ENCODE assay signal across 23 cellular contexts in the genomic region with DNA sequence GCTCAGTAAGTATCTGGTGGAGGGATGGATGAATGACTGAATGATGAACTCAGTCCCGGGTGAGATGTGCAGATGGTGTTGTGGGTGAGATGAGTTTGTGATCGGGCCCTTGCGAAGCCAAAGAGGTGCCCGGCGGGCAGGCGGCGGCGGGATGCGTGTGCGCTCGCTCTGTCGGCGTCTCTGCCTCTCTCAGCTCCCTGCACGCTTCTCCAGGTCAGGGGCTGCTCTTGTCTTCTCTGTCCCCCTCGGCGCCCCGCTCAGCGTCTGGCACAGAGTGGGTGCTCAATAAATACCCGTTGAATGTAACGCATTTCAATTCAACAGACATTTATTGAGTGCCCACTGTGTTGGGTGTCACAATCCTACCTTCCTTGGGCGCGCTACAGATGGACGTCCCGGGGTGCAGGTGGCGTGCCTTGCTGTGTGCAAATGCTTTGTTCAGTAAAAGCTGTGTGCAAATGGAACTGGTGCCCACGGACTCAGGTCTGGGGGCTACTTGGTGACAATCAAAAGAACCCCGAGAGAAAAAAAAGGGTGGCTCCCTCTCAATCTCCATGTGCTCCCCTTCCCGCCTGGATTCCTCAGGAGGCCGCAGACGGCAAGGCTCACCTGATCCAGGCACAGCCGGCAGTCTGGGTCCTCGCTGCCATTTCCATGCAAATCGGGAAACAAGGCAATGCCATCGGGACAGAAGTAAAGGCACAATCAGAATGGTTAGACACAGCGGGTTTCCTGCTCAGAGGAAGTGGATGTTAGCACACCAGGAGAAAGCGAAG.
"Had no signal": no experiment of that assay in that cellular context is flagged by ENCODE, and none has a peak within 500 bp of the region (broad histone marks: within the 10 kb centered on the region; RNA-seq: fewer than 3 reads in every experiment).

No MANE protein-coding gene starts in this region.

- H3K9me3 ChIP-seq: lower lobe of right lung, psoas muscle, right atrium auricular region, right lobe of liver, suprapubic skin, thoracic aorta, tibial artery, upper lobe of right lung had no signal

- H2AFZ ChIP-seq: hepatocyte, parathyroid adenoma had no signal

- H3K4me2 ChIP-seq: hepatocyte, smooth muscle cell had no signal

- H3K27me3 ChIP-seq: hepatocyte, right atrium auricular region, right lobe of liver, suprapubic skin, tibial artery, upper lobe of right lung had no signal

- H3K79me2 ChIP-seq: hepatocyte, parathyroid adenoma had no signal

- H3K27ac ChIP-seq: hepatocyte, lower lobe of right lung, parathyroid adenoma, psoas muscle, right atrium auricular region, right lobe of liver, suprapubic skin, thoracic aorta, tibial artery, upper lobe of right lung had no signal

- H3K4me1 ChIP-seq: lower lobe of right lung, parathyroid adenoma, right atrium auricular region, right lobe of liver, suprapubic skin, tibial artery, upper lobe of right lung had no signal

- H3K9ac ChIP-seq: parathyroid adenoma had no signal

- ATAC-seq: lower lobe of right lung; naive thymus-derived CD8-positive, alpha-beta T cell; right lobe of liver; stimulated activated memory B cell treated with anti-CD40 and anti-IgM and Interleukin-4, amounts not matched to agents 10 μg/mL and 1 μg/mL and 100 μg/mL, for 72 hours; upper lobe of right lung had no signal

- H3K36me3 ChIP-seq: lower lobe of right lung, right atrium auricular region, right lobe of liver, upper lobe of right lung had no signal

- H3K4me3 ChIP-seq: hepatocyte, lower lobe of right lung, psoas muscle, right atrium auricular region, right lobe of liver, smooth muscle cell, suprapubic skin, thoracic aorta, tibial artery, upper lobe of right lung had no signal

- DNase-seq: islet precursor cell; lower lobe of right lung; mammary epithelial cell; mesenchymal stem cell; nucleus accumbens; right lobe of liver; stimulated activated CD4-positive, alpha-beta T cell treated with anti-CD3 and anti-CD28 coated beads, Interleukin-1b, Interleukin-23, amount 100 ng/mL, for 48 hours; stimulated activated CD4-positive, alpha-beta T cell treated with anti-CD3 and anti-CD28 coated beads, Interleukin-2, amount 100 ng/mL, for 48 hours; stimulated activated CD4-positive, alpha-beta T cell treated with anti-CD3 and anti-CD28 coated beads, Interleukin-4, amount 100 ng/mL, for 4 hours; stimulated activated CD8-positive, alpha-beta memory T cell treated with anti-CD3 and anti-CD28 coated beads, Interleukin-4, amount 100 ng/mL, for 48 hours; stimulated activated naive CD4-positive, alpha-beta T cell treated with Interleukin-2 at 50 U/mL for 16 hours; tibial artery; trophoblast cell; upper lobe of right lung had no signal
